ENCODE assay signal across 11 cellular contexts in genomic region chr6:111793711-111794111, GRCh38.
DNase-seq lines count a peak whose midpoint lies in the region; ATAC-seq and TF ChIP-seq lines count a peak whose summit lies in the region.
"Had no signal": no experiment of that assay in that cellular context is flagged by ENCODE, and none has a peak within 500 bp of the region (broad histone marks: within the 10 kb centered on the region; RNA-seq: fewer than 3 reads in every experiment).

No MANE protein-coding gene starts in this region.

- H3K27ac ChIP-seq in heart left ventricle, result peak overlapping the region in 1 of 12 donors; percentile 65
- H3K27ac ChIP-seq in right atrium auricular region, result no peak overlapping the region
- H3K27ac ChIP-seq: C4-2B had no signal

- intact Hi-C loops in heart left ventricle (cut with DNase I), result no loop called here

- WGBS in heart left ventricle, 4 donors, result 48 to 64% (median 55%) methylated on average over 8 of the region's 8 CpGs

- H3K27ac Mint-ChIP-seq in T-helper 17 cell (no peak overlapping the region), type B pancreatic cell (peak overlapping the region; percentile 66)
- no peak overlapping the region for H3K27ac Mint-ChIP-seq in central memory CD8-positive, alpha-beta T cell (ENCODE audit: low read depth)

- H3K4me3 Mint-ChIP-seq in T-helper 17 cell (peak overlapping the region; percentile 82), type B pancreatic cell (no peak overlapping the region)
- no peak overlapping the region for H3K4me3 Mint-ChIP-seq in central memory CD8-positive, alpha-beta T cell

- H3K27me3 Mint-ChIP-seq in T-helper 17 cell (no peaks in the 10 kb centered on the region), type B pancreatic cell (no peaks in the 10 kb centered on the region)
- no peaks in the 10 kb centered on the region for H3K27me3 Mint-ChIP-seq in central memory CD8-positive, alpha-beta T cell
- H3K27me3 Mint-ChIP-seq: IgD-negative memory B cell had no signal

- no peaks in the 10 kb centered on the region for H3K9me3 Mint-ChIP-seq in central memory CD8-positive, alpha-beta T cell
- no peaks in the 10 kb centered on the region for H3K9me3 Mint-ChIP-seq in type B pancreatic cell
- H3K9me3 Mint-ChIP-seq: IgD-negative memory B cell had no signal

- H3K36me3 ChIP-seq in heart left ventricle, result no peaks in the 10 kb centered on the region
- H3K36me3 ChIP-seq in right atrium auricular region, result no peaks in the 10 kb centered on the region

- H3K4me1 ChIP-seq in heart left ventricle (peaks cover 0 to 65% (median 46%) of the 10 kb centered on the region in 12 donors), right atrium auricular region (peaks cover 0 to 47% of the 10 kb centered on the region in 2 donors)

- TF ChIP-seq POLR2A in heart left ventricle (IDR thresholded peaks at IDR 0.05), result no peak

- ATAC-seq in heart left ventricle, result peak in 3 of 4 donors; percentile 35 to 53 (median 35)
- ATAC-seq in T-helper 17 cell, result peak; percentile 61
- ATAC-seq in central memory CD8-positive, alpha-beta T cell (replicated peaks; ENCODE audit: extremely low read depth, poor library complexity, severe bottlenecking), result peak; percentile 88
- ATAC-seq in HG02623 (IDR thresholded peaks at IDR 0.05; ENCODE audit: unreplicated experiment), result no peak

- H3K4me1 Mint-ChIP-seq in T-helper 17 cell (peaks cover 64% of the 10 kb centered on the region), type B pancreatic cell (ENCODE audit: unreplicated experiment) (peaks cover 33% of the 10 kb centered on the region)
- peaks cover 48% of the 10 kb centered on the region for H3K4me1 Mint-ChIP-seq in central memory CD8-positive, alpha-beta T cell

- H3K36me3 Mint-ChIP-seq in T-helper 17 cell (ENCODE audit: low read depth) (no peaks in the 10 kb centered on the region), type B pancreatic cell (peaks cover 1% of the 10 kb centered on the region)
- peaks cover 21% of the 10 kb centered on the region for H3K36me3 Mint-ChIP-seq in central memory CD8-positive, alpha-beta T cell (ENCODE audit: insufficient read depth)
- H3K36me3 Mint-ChIP-seq: IgD-negative memory B cell had no signal

- peak overlapping the region in 1 of 12 donors; percentile 28 for H3K4me3 ChIP-seq in heart left ventricle
- no peak overlapping the region for H3K4me3 ChIP-seq in right atrium auricular region

- H3K27me3 ChIP-seq in heart left ventricle, result no peaks in the 10 kb centered on the region
- no peaks in the 10 kb centered on the region for H3K27me3 ChIP-seq in right atrium auricular region

- TF ChIP-seq CTCF in heart left ventricle (IDR thresholded peaks at IDR 0.05) (no peak), right atrium auricular region (IDR thresholded peaks at IDR 0.05) (no peak), type B pancreatic cell (conservative IDR thresholded peaks at IDR 0.05) (no peak)

- no peaks in the 10 kb centered on the region for H3K9me3 ChIP-seq in heart left ventricle
- no peaks in the 10 kb centered on the region for H3K9me3 ChIP-seq in right atrium auricular region
- H3K9me3 ChIP-seq in T-helper 17 cell (ENCODE audit: control insufficient read depth, low read length, poor library complexity, severe bottlenecking), result no peaks in the 10 kb centered on the region

- peak in 1 of 5 donors; percentile 30 for DNase-seq in heart left ventricle
- DNase-seq in right atrium auricular region (ENCODE audit: low spot score), result no peak
- no peak for DNase-seq in T-helper 17 cell
- peak in 1 of 2 donors; percentile 59 for DNase-seq in central memory CD8-positive, alpha-beta T cell (ENCODE audit: low spot score in 2 of 2)
- no peak for DNase-seq in type B pancreatic cell (ENCODE audit: extremely low spot score, unreplicated experiment)
- DNase-seq in HK-2 (ENCODE audit: unreplicated experiment), result no peak
- no peak for DNase-seq in AG08395 (ENCODE audit: low spot score)
- DNase-seq: aorta had no signal
